In the genomic region with DNA sequence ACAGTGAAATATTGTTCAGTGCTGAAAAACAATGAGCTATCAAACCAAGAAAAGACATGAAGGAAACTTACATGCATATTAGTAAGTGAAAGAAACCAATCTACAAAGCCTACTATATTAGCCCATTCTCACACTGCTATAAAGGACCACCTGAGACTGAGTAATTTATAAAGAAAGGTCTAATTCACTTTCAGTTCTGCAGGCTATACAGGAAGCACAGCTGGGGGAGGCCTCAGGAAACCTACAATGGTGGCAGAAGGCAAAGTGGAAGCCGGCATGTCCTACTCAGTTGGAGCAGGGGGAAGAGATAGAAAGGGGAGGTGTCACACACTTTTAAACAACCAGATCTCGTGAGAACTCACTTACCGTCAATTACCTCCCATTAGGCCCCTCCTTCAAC, we compare ENCODE assay signal across 28 cellular contexts.
"Had no signal": no experiment of that assay in that cellular context is flagged by ENCODE, and none has a peak within 500 bp of the region (broad histone marks: within the 10 kb centered on the region; RNA-seq: fewer than 3 reads in every experiment).

No MANE protein-coding gene starts in this region.

- H3K4me3 ChIP-seq: ascending aorta, body of pancreas, SJCRH30 had no signal

- H3K36me3 Mint-ChIP-seq: activated naive CD4-positive, alpha-beta T cell treated with anti-CD3 and anti-CD28 coated beads, Interleukin-2, amount 50 U/mL, for 72 hours had no signal

- H3K27me3 Mint-ChIP-seq: activated CD4-positive, alpha-beta memory T cell treated with anti-CD3 and anti-CD28 coated beads, Interleukin-2, amount 10 ng/mL, durations not matched to agents 7 days and 5 days had no signal

- H3K4me1 Mint-ChIP-seq: activated CD4-positive, alpha-beta memory T cell treated with anti-CD3 and anti-CD28 coated beads, Interleukin-2, amount 10 ng/mL, durations not matched to agents 7 days and 5 days; activated CD4-positive, alpha-beta T cell treated with anti-CD3 and anti-CD28 coated beads for 36 hours; activated naive CD8-positive, alpha-beta T cell treated with anti-CD3 and anti-CD28 coated beads, Interleukin-2, amount 50 U/mL, for 24 hours had no signal

- H3K9me3 ChIP-seq: ascending aorta, body of pancreas, SJCRH30, SK-N-SH had no signal

- H3K4me2 ChIP-seq: SK-N-SH had no signal

- ATAC-seq: activated CD4-positive, alpha-beta T cell treated with anti-CD3 and anti-CD28 coated beads for 36 hours; activated naive CD4-positive, alpha-beta T cell treated with anti-CD3 and anti-CD28 coated beads, Interleukin-2, amount 50 U/mL, for 72 hours; activated naive CD8-positive, alpha-beta T cell treated with anti-CD3 and anti-CD28 coated beads, Interleukin-2, amount 50 U/mL, for 24 hours; activated T-cell treated with anti-CD3 and anti-CD28 coated beads, Interleukin-2, amount 50 U/mL, for 72 hours; body of pancreas; Panc1 had no signal

- H3K27ac ChIP-seq: ascending aorta, body of pancreas, RWPE1, SJCRH30, WERI-Rb-1 had no signal

- H3K9ac ChIP-seq: SK-N-SH had no signal

- DNase-seq: activated CD4-positive, alpha-beta memory T cell treated with anti-CD3 and anti-CD28 coated beads, Interleukin-2, amount 10 ng/mL, durations not matched to agents 7 days and 5 days; activated CD4-positive, alpha-beta T cell treated with anti-CD3 and anti-CD28 coated beads for 36 hours; activated CD4-positive, alpha-beta T cell treated with anti-CD3 and anti-CD28 coated beads, Interleukin-2, amount 50 U/mL, for 1 hour; activated CD8-positive, alpha-beta memory T cell treated with anti-CD3 and anti-CD28 coated beads, Interleukin-2, amount 50 U/mL, for 4 hours; activated naive CD4-positive, alpha-beta T cell; activated naive CD8-positive, alpha-beta T cell treated with anti-CD3 and anti-CD28 coated beads, Interleukin-2, amount 50 U/mL, for 24 hours; activated T-cell treated with anti-CD3 and anti-CD28 coated beads, Interleukin-2, amount 50 U/mL, for 72 hours; amniotic stem cell; body of pancreas; central memory CD4-positive, alpha-beta T cell; cortex of kidney; NCI-H1092; NCI-H1417; NCI-H1930; NCI-H2171 treated with DMSO at 0.1 percent for 48 hours; NCI-H226; NCI-H526; NCI-H774; OCI-M1; Right ventricle myocardium superior; SJCRH30; SK-N-SH; T-helper 1 cell; WERI-Rb-1 had no signal

- H3K27me3 ChIP-seq: ascending aorta, body of pancreas, SJCRH30 had no signal

- H3K9me3 Mint-ChIP-seq: activated CD4-positive, alpha-beta memory T cell treated with anti-CD3 and anti-CD28 coated beads, Interleukin-2, amount 10 ng/mL, durations not matched to agents 7 days and 5 days; activated naive CD4-positive, alpha-beta T cell treated with anti-CD3 and anti-CD28 coated beads, Interleukin-2, amount 50 U/mL, for 72 hours; activated naive CD8-positive, alpha-beta T cell treated with anti-CD3 and anti-CD28 coated beads, Interleukin-2, amount 50 U/mL, for 24 hours; activated T-cell treated with anti-CD3 and anti-CD28 coated beads, Interleukin-2, amount 50 U/mL, for 72 hours had no signal

- H3K4me3 Mint-ChIP-seq: activated CD4-positive, alpha-beta memory T cell treated with anti-CD3 and anti-CD28 coated beads, Interleukin-2, amount 10 ng/mL, durations not matched to agents 7 days and 5 days; activated CD4-positive, alpha-beta T cell treated with anti-CD3 and anti-CD28 coated beads for 36 hours; activated naive CD8-positive, alpha-beta T cell treated with anti-CD3 and anti-CD28 coated beads, Interleukin-2, amount 50 U/mL, for 24 hours; activated T-cell treated with anti-CD3 and anti-CD28 coated beads, Interleukin-2, amount 50 U/mL, for 72 hours had no signal

- H3K4me1 ChIP-seq: ascending aorta, body of pancreas, SJCRH30 had no signal

- H3K27ac Mint-ChIP-seq: activated CD4-positive, alpha-beta memory T cell treated with anti-CD3 and anti-CD28 coated beads, Interleukin-2, amount 10 ng/mL, durations not matched to agents 7 days and 5 days; activated CD4-positive, alpha-beta T cell treated with anti-CD3 and anti-CD28 coated beads for 36 hours; activated naive CD4-positive, alpha-beta T cell treated with anti-CD3 and anti-CD28 coated beads, Interleukin-2, amount 50 U/mL, for 72 hours; activated naive CD8-positive, alpha-beta T cell treated with anti-CD3 and anti-CD28 coated beads, Interleukin-2, amount 50 U/mL, for 24 hours; activated T-cell treated with anti-CD3 and anti-CD28 coated beads, Interleukin-2, amount 50 U/mL, for 72 hours had no signal

- H3K36me3 ChIP-seq: ascending aorta, SJCRH30, WERI-Rb-1 had no signal

- H3K9me2 ChIP-seq: SK-N-SH had no signal
